ENCODE assay signal across 17 cellular contexts in the genomic region with DNA sequence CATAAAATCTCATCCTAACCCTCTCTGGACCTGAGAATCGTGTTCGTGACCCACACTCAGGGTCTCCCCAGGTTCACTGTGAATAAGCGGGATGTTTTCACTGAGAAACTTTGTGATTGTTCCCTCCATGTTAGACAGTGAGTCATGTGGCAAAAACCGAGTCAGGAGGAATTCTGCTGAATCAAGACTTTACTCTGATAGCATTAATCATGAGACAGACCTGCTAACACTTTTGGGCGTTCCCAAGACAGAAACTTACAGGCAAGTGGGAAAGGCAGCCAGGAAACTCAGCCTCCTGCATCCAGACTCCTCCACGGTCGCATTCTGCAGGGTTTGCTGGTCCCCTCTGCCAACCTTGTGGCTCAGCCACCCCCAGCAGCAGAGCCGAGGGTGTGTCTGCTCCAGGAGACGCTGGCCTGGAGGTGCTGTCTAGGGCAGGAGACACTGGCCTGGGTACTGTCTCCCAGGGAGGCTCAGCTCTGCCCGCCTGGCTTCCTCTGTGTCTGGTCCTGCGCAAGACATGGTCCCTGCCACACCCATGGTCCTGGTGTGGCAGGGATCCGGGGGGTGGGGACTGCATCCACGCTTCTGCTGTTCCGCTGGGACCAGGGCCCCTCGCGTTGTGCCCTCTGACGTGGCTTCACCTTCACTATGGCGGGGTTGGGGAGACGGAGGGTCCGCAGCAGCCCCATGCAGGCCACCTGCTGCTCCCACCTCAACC.
DNase-seq lines count a peak whose midpoint lies in the region; ATAC-seq and TF ChIP-seq lines count a peak whose summit lies in the region.
"Had no signal": no experiment of that assay in that cellular context is flagged by ENCODE, and none has a peak within 500 bp of the region (broad histone marks: within the 10 kb centered on the region; RNA-seq: fewer than 3 reads in every experiment).

No MANE protein-coding gene starts in this region.

- no peak overlapping the region for H3K27ac ChIP-seq in lower lobe of right lung
- peak overlapping the region in 1 of 2 donors; percentile 11 for H3K27ac ChIP-seq in ascending aorta
- H3K27ac ChIP-seq: heart left ventricle, SK-N-MC, transverse colon had no signal

- H3K27me3 ChIP-seq in lower lobe of right lung (ENCODE audit: low read depth): peaks cover 17% of the 10 kb centered on the region
- no peaks in the 10 kb centered on the region for H3K27me3 ChIP-seq in ascending aorta
- H3K27me3 ChIP-seq: transverse colon had no signal

- no peak for ATAC-seq in lower lobe of right lung
- no peak for ATAC-seq in GM18907 (IDR thresholded peaks at IDR 0.05; ENCODE audit: unreplicated experiment)
- ATAC-seq: HCT116, heart left ventricle had no signal

- H3K4me1 ChIP-seq in lower lobe of right lung (no peaks in the 10 kb centered on the region), ascending aorta (peaks cover 7 to 13% of the 10 kb centered on the region in 2 donors)
- H3K4me1 ChIP-seq: heart left ventricle, transverse colon had no signal

- no peak for TF ChIP-seq CTCF in lower lobe of right lung (IDR thresholded peaks at IDR 0.05)
- TF ChIP-seq CTCF in ascending aorta (IDR thresholded peaks at IDR 0.05): no peak

- H3K4me3 ChIP-seq in lower lobe of right lung: no peak overlapping the region
- H3K4me3 ChIP-seq in ascending aorta: no peak overlapping the region
- H3K4me3 ChIP-seq: heart left ventricle, SK-N-MC, transverse colon had no signal

- H3K9me3 ChIP-seq in lower lobe of right lung (no peaks in the 10 kb centered on the region), ascending aorta (no peaks in the 10 kb centered on the region)
- H3K9me3 ChIP-seq: heart left ventricle, transverse colon had no signal

- peak; percentile 62 for DNase-seq in AG08396 (ENCODE audit: low spot score)
- DNase-seq in LHCN-M2 (ENCODE audit: low read depth): peak; percentile 28
- peak; percentile 14 for DNase-seq in dedifferentiated amniotic fluid mesenchymal stem cell (ENCODE audit: extremely low spot score)
- DNase-seq in lower lobe of right lung: peak; percentile 41
- DNase-seq in ecto neural progenitor cell (ENCODE audit: low spot score): no peak
- no peak for DNase-seq in NOMO-1 (lab: John Stamatoyannopoulos, UW; ENCODE audit: unreplicated experiment in 2 of 2)
- no peak for DNase-seq in ascending aorta (ENCODE audit: low spot score in 2 of 2)
- DNase-seq: activated CD4-positive, CD25-positive, alpha-beta regulatory T cell; activated T-cell treated with anti-CD3 and anti-CD28 coated beads, Interleukin-2, amount 50 U/mL, for 48 hours; CD4-positive, CD25-positive, alpha-beta regulatory T cell; midbrain; NCI-H446 treated with DMSO at 0.1 percent for 48 hours; transverse colon had no signal

- H3K36me3 ChIP-seq in lower lobe of right lung (no peaks in the 10 kb centered on the region), ascending aorta (no peaks in the 10 kb centered on the region)
- H3K36me3 ChIP-seq: heart left ventricle, transverse colon had no signal

- intact Hi-C loops in lower lobe of right lung (cut with DNase I) (no loop called here), ascending aorta (cut with DNase I) (no loop called here)

Comparison
In these comparisons a context has a peak if more than half of its experiments do, and no peak if none do; other contexts are left out.
1. DNase-seq: peak in AG08396 (single experiment), LHCN-M2 (single experiment), dedifferentiated amniotic fluid mesenchymal stem cell (single experiment) and lower lobe of right lung (single experiment); none in ecto neural progenitor cell (single experiment), NOMO-1 (0 of 2) and ascending aorta (0 of 2).